24 cellular contexts compared by ENCODE assay signal in the genomic region with DNA sequence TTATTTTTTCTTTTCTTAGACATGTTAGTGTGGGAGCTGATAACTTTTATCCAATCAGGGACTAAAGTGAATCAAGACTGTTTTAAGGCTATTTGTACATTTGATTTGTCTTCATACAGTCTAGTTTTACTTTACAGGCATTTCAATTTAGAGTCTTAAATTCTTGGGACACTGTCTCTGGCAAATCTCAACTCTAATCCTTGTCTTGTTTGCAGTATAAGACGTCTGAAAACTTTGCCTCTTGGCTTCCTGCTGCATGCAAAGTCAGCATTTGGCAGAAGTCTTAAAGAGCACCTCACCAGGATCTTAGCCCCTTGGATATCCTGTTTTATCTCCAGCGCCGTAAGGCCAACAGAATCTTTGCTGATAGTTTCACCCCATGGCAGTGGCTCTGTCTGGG. TPM values are rescaled to one million over a fixed set of nuclear protein-coding genes. Genes with fewer than 3 reads are reported as not detected.
DNase-seq lines count a peak whose midpoint lies in the region; ATAC-seq, FAIRE-seq and TF ChIP-seq lines count a peak whose summit lies in the region.
"Had no signal": no experiment of that assay in that cellular context is flagged by ENCODE, and none has a peak within 500 bp of the region (broad histone marks: within the 10 kb centered on the region; RNA-seq: fewer than 3 reads in every experiment).

No MANE protein-coding gene starts in this region.

- H3K27me3 ChIP-seq in SK-N-SH (ENCODE audit: insufficient read depth) = no peaks in the 10 kb centered on the region
- no peaks in the 10 kb centered on the region for H3K27me3 ChIP-seq in endodermal cell (ENCODE audit: control insufficient read depth, insufficient read depth, low read length, poor library complexity, severe bottlenecking)
- no peaks in the 10 kb centered on the region for H3K27me3 ChIP-seq in MG63
- H3K27me3 ChIP-seq: breast epithelium, right atrium auricular region had no signal

- peaks cover 75% of the 10 kb centered on the region for H3K79me2 ChIP-seq in SK-N-SH (ENCODE audit: insufficient read depth)

- H3K27me3 Mint-ChIP-seq in endodermal cell (ENCODE audit: insufficient read depth) (no peaks in the 10 kb centered on the region), memory B cell (no peaks in the 10 kb centered on the region)
- H3K27me3 Mint-ChIP-seq: naive thymus-derived CD4-positive, alpha-beta T cell had no signal

- H3K4me1 ChIP-seq in A549 (no peaks in the 10 kb centered on the region; the same call in 2 of the 3 replicates), SK-N-SH (ENCODE audit: control insufficient read depth in 1 of 2, insufficient read depth in 2 of 2, low read depth in 1 of 2, low read length in 1 of 2) (peaks cover 8 to 20% of the 10 kb centered on the region in 2 experiments; a peak in 2 of 4 replicates), endodermal cell (ENCODE audit: control insufficient read depth, insufficient read depth, low read length) (no peaks in the 10 kb centered on the region)
- H3K4me1 ChIP-seq: breast epithelium had no signal

- DNase-seq in A549 (ENCODE audit: low read depth in 1 of 2, low spot score in 1 of 2) (no peak), SK-N-SH (peak; percentile 6), endodermal cell (no peak), memory B cell (ENCODE audit: low spot score in 2 of 2) (no peak), MG63 (no peak)
- DNase-seq in stimulated activated CD4-positive, alpha-beta T cell treated with anti-CD3 and anti-CD28 coated beads, Interleukin-2, amount 100 ng/mL, for 48 hours = no peak
- no peak for DNase-seq in stimulated activated CD4-positive, alpha-beta T cell treated with anti-CD3 and anti-CD28 coated beads, Interleukin-2, amount 100 ng/mL, for 24 hours
- DNase-seq: activated CD4-positive, alpha-beta T cell treated with anti-CD3 and anti-CD28 coated beads, Interleukin-2, amount 50 U/mL, for 1 hour; DMS79 treated with DMSO at 0.1 percent for 48 hours; hypothalamus; Kasumi-1; naive thymus-derived CD4-positive, alpha-beta T cell; NCI-H1092; NCI-H2081; NCI-H345; PC-3; stimulated activated CD4-positive, alpha-beta T cell treated with anti-CD3 and anti-CD28 coated beads, Interleukin-12 subunit alpha, Interleukin-12 subunit beta, amount 100 ng/mL, for 4 hours; stimulated activated CD8-positive, alpha-beta memory T cell treated with anti-CD3 and anti-CD28 coated beads, Interleukin-4, amount 100 ng/mL, for 48 hours had no signal

- no peak for TF ChIP-seq POLR2A in A549 (IDR thresholded peaks at IDR 0.05; ENCODE audit: low read length)

- TF ChIP-seq CTCF in A549 (IDR thresholded peaks at IDR 0.05) (no peak), SK-N-SH (IDR thresholded peaks at IDR 0.05) (no peak), endodermal cell (conservative IDR thresholded peaks at IDR 0.05) (no peak)

- H3K9me3 ChIP-seq in A549 (no peaks in the 10 kb centered on the region), SK-N-SH (no peaks in the 10 kb centered on the region), endodermal cell (ENCODE audit: control insufficient read depth, low read length) (peaks cover 19% of the 10 kb centered on the region), MG63 (peaks cover 2% of the 10 kb centered on the region; the same call in 1 of the 2 replicates)
- H3K9me3 ChIP-seq: breast epithelium, right atrium auricular region had no signal

- no peak overlapping the region for H3K9ac ChIP-seq in SK-N-SH
- no peak overlapping the region for H3K9ac ChIP-seq in endodermal cell (ENCODE audit: extremely low read depth, low read length, poor library complexity, severe bottlenecking)

- H3K36me3 Mint-ChIP-seq in endodermal cell (ENCODE audit: low read depth) = peaks cover 13% of the 10 kb centered on the region
- H3K36me3 Mint-ChIP-seq in memory B cell = peaks cover 28% of the 10 kb centered on the region

- FAIRE-seq in A549 (lab: Jason Lieb, UNC) = no peak
- FAIRE-seq: GM12878, H1 had no signal

- CTCF ChIA-PET in A549 (lab: Yijun Ruan, JAX) (no interaction called here), SK-N-SH (lab: Yijun Ruan, JAX) (interaction anchor here (0.9 kb wide), 1 partner anchor 31 kb away, joined by 3 read pairs; no protein-coding TSS in a partner anchor)

- peaks cover 8% of the 10 kb centered on the region; the same call in 1 of the 2 replicates for H4K20me1 ChIP-seq in SK-N-SH (ENCODE audit: insufficient read depth)

- H3K4me3 Mint-ChIP-seq in endodermal cell (no peak overlapping the region), memory B cell (no peak overlapping the region)
- H3K4me3 Mint-ChIP-seq: T-helper 1 cell treated with Interleukin-12 subunit alpha and Interleukin-12 subunit beta and Interleukin-4 antibody, amounts not matched to agents 30 μg/mL and 1 μg/mL, for 36 hours had no signal

- H3K9me3 Mint-ChIP-seq in endodermal cell (peaks cover 12% of the 10 kb centered on the region), memory B cell (peaks cover 2% of the 10 kb centered on the region)

- TF ChIP-seq EP300 in A549 (IDR thresholded peaks at IDR 0.05) = no peak
- no peak; a peak in 1 of 4 replicates for TF ChIP-seq EP300 in SK-N-SH (IDR thresholded peaks at IDR 0.05; ENCODE audit: borderline replicate concordance in 1 of 2, low read depth in 1 of 2, low read length in 1 of 2)

- H3K4me3 ChIP-seq in A549 (no peak overlapping the region), SK-N-SH (ENCODE audit: low read depth in 2 of 2, low read length in 1 of 2) (no peak overlapping the region), endodermal cell (ENCODE audit: low read length) (peak overlapping the region; percentile 29), MG63 (no peak overlapping the region)
- H3K4me3 ChIP-seq: breast epithelium, GM12878, right atrium auricular region had no signal

- H3K27ac Mint-ChIP-seq in endodermal cell (no peak overlapping the region), memory B cell (peak overlapping the region; percentile 33)
- H3K27ac Mint-ChIP-seq: naive thymus-derived CD4-positive, alpha-beta T cell; T-helper 1 cell treated with Interleukin-12 subunit alpha and Interleukin-12 subunit beta and Interleukin-4 antibody, amounts not matched to agents 30 μg/mL and 1 μg/mL, for 36 hours had no signal

- 0 out of 2 replicates have a peak, but pooled peaks cover 4% of the 10 kb centered on the region for H3K9me2 ChIP-seq in SK-N-SH

- no peak for ATAC-seq in A549
- ATAC-seq in memory B cell (ENCODE audit: low read depth) = no peak
- no peak for ATAC-seq in HG03432 (IDR thresholded peaks at IDR 0.05; ENCODE audit: unreplicated experiment)
- ATAC-seq: GM12878; naive thymus-derived CD4-positive, alpha-beta T cell; PC-3 had no signal

- H3K4me2 ChIP-seq in A549 = no peak overlapping the region
- H3K4me2 ChIP-seq in SK-N-SH = no peak overlapping the region

- 83% methylated on average over 3 of the region's 3 CpGs for WGBS in A549 (ENCODE audit: missing lambda C conversion rate)
- 63% methylated on average over 3 of the region's 3 CpGs for whole genome bisulfite sequencing in SK-N-SH (ENCODE audit: low lambda C conversion rate)
- 69 to 72% methylated on average over 1 to 3 of the region's 3 CpGs for WGBS in endodermal cell (ENCODE audit: insufficient coverage in 1 of 2, insufficient read length in 1 of 2), 2 experiments

- no peak overlapping the region for H2AFZ ChIP-seq in SK-N-SH (ENCODE audit: low read depth)

- H3K36me3 ChIP-seq in SK-N-SH (replicated peaks in 1 of 2; ENCODE audit: control insufficient read depth in 1 of 2, insufficient read depth in 2 of 2, low read length in 1 of 2) = peaks cover 0 to 1% of the 10 kb centered on the region in 2 experiments
- peaks cover 3% of the 10 kb centered on the region for H3K36me3 ChIP-seq in endodermal cell (ENCODE audit: control insufficient read depth, insufficient read depth, low read length)
- peaks cover 3% of the 10 kb centered on the region; the same call in 1 of the 2 replicates for H3K36me3 ChIP-seq in MG63
- H3K36me3 ChIP-seq: breast epithelium, right atrium auricular region had no signal

- H3K27ac ChIP-seq in A549 = no peak overlapping the region
- H3K27ac ChIP-seq in SK-N-SH (ENCODE audit: low read depth in 2 of 2, low read length in 1 of 2) = peak overlapping the region; percentile 18 to 84; a peak in 3 of 4 replicates
- H3K27ac ChIP-seq in endodermal cell (ENCODE audit: low read depth, low read length) = no peak overlapping the region
- H3K27ac ChIP-seq: breast epithelium, right atrium auricular region had no signal

- H3K4me1 Mint-ChIP-seq in endodermal cell (peaks cover 14% of the 10 kb centered on the region), memory B cell (peaks cover 58% of the 10 kb centered on the region)

- TF ChIP-seq RAD21 in A549 (conservative IDR thresholded peaks at IDR 0.05 in 1 of 2, IDR thresholded peaks at IDR 0.05 in 1 of 2) (no peak), SK-N-SH (IDR thresholded peaks at IDR 0.05; ENCODE audit: low read length) (no peak)

- peaks cover 5% of the 10 kb centered on the region for H3F3A ChIP-seq in SK-N-SH (replicated peaks; ENCODE audit: insufficient read depth)

- POLR2A ChIA-PET in A549 (lab: Yijun Ruan, JAX) (no interaction called here), SK-N-SH (lab: Yijun Ruan, JAX) (no interaction called here)

TF ChIP-seq in A549, 52 proteins besides CTCF, POLR2A, EP300 and RAD21 (continues in another document):
- TF ChIP-seq MAFK (IDR thresholded peaks at IDR 0.05; ENCODE audit: partially characterized antibody) = peak; percentile 6

TF ChIP-seq in SK-N-SH, 30 proteins besides CTCF, POLR2A, EP300 and RAD21:
- TF ChIP-seq MXI1 (IDR thresholded peaks at IDR 0.05; ENCODE audit: low read depth, low read length) = no peak
- peak; percentile 23; the same call in 1 of the 2 replicates for TF ChIP-seq TCF12 (IDR thresholded peaks at IDR 0.05)

RNA-seq across cellular contexts. Expression of gene SPOPL, which starts 30.3 kb away (rescaled TPM):
- polyA plus RNA-seq in A549 (2011; rRNA removed) (16.2 and 16.9 TPM in 2 replicates), A549 (2017; fragmentation: RNase III; extraction: RNeasy Plus Mini Kit Qiagen cat#74134 plus additional on column Dnase treatment) (7.2 to 8.2 TPM (median 7.4 TPM) in 3 replicates), SK-N-SH (2012; rRNA removed) (4.5 and 5.6 TPM in 2 replicates)
- polyA plus RNA-seq in A549 (2012; cell fraction: cytosol; rRNA removed) = 4.3 and 4.4 TPM in 2 replicates
- polyA plus RNA-seq in A549 (2012; cell fraction: nucleus; rRNA removed) = 2.3 and 2.5 TPM in 2 replicates
- polyA minus RNA-seq in A549 (2011; rRNA and poly(A)+ RNA removed) = 7.3 and 8.1 TPM in 2 replicates
- 7.0 and 7.8 TPM in 2 replicates for polyA plus RNA-seq in SK-N-SH (2012; cell fraction: cytosol; rRNA removed)
- polyA plus RNA-seq in SK-N-SH (2012; cell fraction: nucleus; rRNA removed) = 3.2 and 6.0 TPM in 2 replicates
- 10 to 100 TPM; 17.4 to 26.9 TPM for total RNA-seq in endodermal cell
- 14.2 TPM for polyA plus RNA-seq in endodermal cell (2013, experiment 1 of 2)
- 11.8 TPM for polyA plus RNA-seq in endodermal cell (2013, experiment 2 of 2)
- 9.3 and 13.8 TPM in 2 replicates for total RNA-seq in MG63 (2014; rRNA removed; shearing (Covaris generic); ENCODE audit: low replicate concordance)

Comparison
In these comparisons a context has a peak if more than half of its experiments do, and no peak if none do; other contexts are left out.
1. H3K27ac ChIP-seq: peak in SK-N-SH (2 of 2); none in A549 (0 of 2) and endodermal cell (single experiment).